Comparison of ENCODE assay signal across 8 cellular contexts in genomic region chr10:17229016-17229716, GRCh38. TPM values are rescaled to one million over a fixed set of nuclear protein-coding genes. Genes with fewer than 3 reads are reported as not detected.
DNase-seq lines count a peak whose midpoint lies in the region; ATAC-seq and TF ChIP-seq lines count a peak whose summit lies in the region.

No MANE protein-coding gene starts in this region.

- peak overlapping the region; percentile 94 for H3K4me3 Mint-ChIP-seq in activated CD8-positive, alpha-beta T cell treated with anti-CD3 and anti-CD28 coated beads for 36 hours

- H3K4me1 ChIP-seq in effector memory CD4-positive, alpha-beta T cell (ENCODE audit: control insufficient read depth, insufficient read depth, low read length, poor library complexity, severe bottlenecking), result peaks cover 35% of the 10 kb centered on the region
- H3K4me1 ChIP-seq in mononuclear cell (ENCODE audit: insufficient read depth, low read length), result peaks cover 58% of the 10 kb centered on the region

- POLR2A ChIA-PET in activated CD8-positive, alpha-beta T cell treated with anti-CD3 and anti-CD28 coated beads for 36 hours (lab: Charles Lee), result interaction anchor here (0.7 to 5.7 kb wide), 20 partner anchors 9 to 415 kb away, joined by 3 to 41 read pairs (median 4); partner anchors contain the start of genes RSU1, STAM and TRDMT1

- peak; percentile 18 for ATAC-seq in GM19455 (IDR thresholded peaks at IDR 0.05; ENCODE audit: unreplicated experiment)
- peak; percentile 19 for ATAC-seq in activated CD8-positive, alpha-beta T cell treated with anti-CD3 and anti-CD28 coated beads for 36 hours

- H3K9me3 Mint-ChIP-seq in activated CD8-positive, alpha-beta T cell treated with anti-CD3 and anti-CD28 coated beads for 36 hours, result no peaks in the 10 kb centered on the region

- H3K4me1 Mint-ChIP-seq in activated CD8-positive, alpha-beta T cell treated with anti-CD3 and anti-CD28 coated beads for 36 hours (ENCODE audit: low read depth), result peaks cover 48% of the 10 kb centered on the region

- H3K27me3 ChIP-seq in MG63, result no peaks in the 10 kb centered on the region
- no peaks in the 10 kb centered on the region for H3K27me3 ChIP-seq in effector memory CD4-positive, alpha-beta T cell (replicated peaks; ENCODE audit: control insufficient read depth, insufficient read depth, low read length, poor library complexity, severe bottlenecking)
- no peaks in the 10 kb centered on the region for H3K27me3 ChIP-seq in mononuclear cell (ENCODE audit: insufficient read depth, low read length)

- H3K36me3 Mint-ChIP-seq in activated CD8-positive, alpha-beta T cell treated with anti-CD3 and anti-CD28 coated beads for 36 hours (ENCODE audit: low read depth), result peaks cover 40% of the 10 kb centered on the region

- peak overlapping the region; percentile 99 for H3K27ac ChIP-seq in effector memory CD4-positive, alpha-beta T cell (ENCODE audit: insufficient read depth, low read length, poor library complexity, severe bottlenecking)

- intact Hi-C loops in activated CD8-positive, alpha-beta T cell treated with anti-CD3 and anti-CD28 coated beads for 36 hours (cut with micrococcal nuclease), result loop anchor here (2.0 kb wide), 1 partner anchor 226 kb away; no protein-coding TSS in a partner anchor

- peaks cover 50% of the 10 kb centered on the region for H3K36me3 ChIP-seq in MG63
- peaks cover 37% of the 10 kb centered on the region for H3K36me3 ChIP-seq in effector memory CD4-positive, alpha-beta T cell (ENCODE audit: control insufficient read depth, insufficient read depth, low read length)

- no peaks in the 10 kb centered on the region for H3K9me3 ChIP-seq in MG63
- no peaks in the 10 kb centered on the region for H3K9me3 ChIP-seq in effector memory CD4-positive, alpha-beta T cell (ENCODE audit: control insufficient read depth, low read length)
- no peaks in the 10 kb centered on the region for H3K9me3 ChIP-seq in mononuclear cell (ENCODE audit: low read depth, low read length)

- no peaks in the 10 kb centered on the region for H3K27me3 Mint-ChIP-seq in activated CD8-positive, alpha-beta T cell treated with anti-CD3 and anti-CD28 coated beads for 36 hours

- DNase-seq in Ammon's horn (ENCODE audit: low spot score) (peak; percentile 59), MG63 (peak; percentile 95), globus pallidus (ENCODE audit: low spot score) (no peak)
- peak; percentile 77 for DNase-seq in activated CD8-positive, alpha-beta T cell treated with anti-CD3 and anti-CD28 coated beads for 36 hours
- peak; percentile 71 to 83 (median 82) for DNase-seq in effector memory CD4-positive, alpha-beta T cell
- DNase-seq in stimulated activated CD8-positive, alpha-beta memory T cell treated with anti-CD3 and anti-CD28 coated beads, Interleukin-4, amount 100 ng/mL, for 1 hour (ENCODE audit: low read depth in 2 of 2, low spot score in 1 of 2), result peak; percentile 68 to 79

- CTCF ChIA-PET in activated CD8-positive, alpha-beta T cell treated with anti-CD3 and anti-CD28 coated beads for 36 hours (lab: Charles Lee), result interaction anchor here (0.6 to 4.7 kb wide), 15 partner anchors 8 to 412 kb away, joined by 3 to 35 read pairs (median 4); partner anchors contain the start of genes RSU1 and TRDMT1

- H3K27ac Mint-ChIP-seq in activated CD8-positive, alpha-beta T cell treated with anti-CD3 and anti-CD28 coated beads for 36 hours, result peak overlapping the region; percentile 91

- TF ChIP-seq CTCF in activated CD8-positive, alpha-beta T cell treated with anti-CD3 and anti-CD28 coated beads for 36 hours (IDR thresholded peaks at IDR 0.05), result no peak

- peak overlapping the region; percentile 82 for H3K4me3 ChIP-seq in MG63
- H3K4me3 ChIP-seq in effector memory CD4-positive, alpha-beta T cell (ENCODE audit: insufficient read depth, low read depth, low read length, poor library complexity, severe bottlenecking), result peak overlapping the region; percentile 91
- H3K4me3 ChIP-seq in mononuclear cell (ENCODE audit: low read length), result peak overlapping the region; percentile 97

RNA-seq across cellular contexts. Expression of gene VIM, which starts 1.1 kb away (rescaled TPM):
- 6,535 and 7,091 TPM in 2 replicates for total RNA-seq in MG63 (2014; rRNA removed; shearing (Covaris generic); ENCODE audit: low replicate concordance)
- total RNA-seq in activated CD8-positive, alpha-beta T cell treated with anti-CD3 and anti-CD28 coated beads for 36 hours, result 100 to 1,000 TPM; 590 to 602 TPM
- 2,761 TPM for total RNA-seq in mononuclear cell

RNA-seq across cellular contexts. Expression of gene TRDMT1, which starts 27.7 kb away (rescaled TPM):
- total RNA-seq in MG63 (2014; rRNA removed; shearing (Covaris generic); ENCODE audit: low replicate concordance), result 3.3 and 13.1 TPM in 2 replicates
- total RNA-seq in activated CD8-positive, alpha-beta T cell treated with anti-CD3 and anti-CD28 coated beads for 36 hours, result 1 to 10 TPM; 4.4 to 4.5 TPM
- total RNA-seq in mononuclear cell, result 24.5 TPM
